ENCODE assay signal across 1 cellular context in the genomic region with DNA sequence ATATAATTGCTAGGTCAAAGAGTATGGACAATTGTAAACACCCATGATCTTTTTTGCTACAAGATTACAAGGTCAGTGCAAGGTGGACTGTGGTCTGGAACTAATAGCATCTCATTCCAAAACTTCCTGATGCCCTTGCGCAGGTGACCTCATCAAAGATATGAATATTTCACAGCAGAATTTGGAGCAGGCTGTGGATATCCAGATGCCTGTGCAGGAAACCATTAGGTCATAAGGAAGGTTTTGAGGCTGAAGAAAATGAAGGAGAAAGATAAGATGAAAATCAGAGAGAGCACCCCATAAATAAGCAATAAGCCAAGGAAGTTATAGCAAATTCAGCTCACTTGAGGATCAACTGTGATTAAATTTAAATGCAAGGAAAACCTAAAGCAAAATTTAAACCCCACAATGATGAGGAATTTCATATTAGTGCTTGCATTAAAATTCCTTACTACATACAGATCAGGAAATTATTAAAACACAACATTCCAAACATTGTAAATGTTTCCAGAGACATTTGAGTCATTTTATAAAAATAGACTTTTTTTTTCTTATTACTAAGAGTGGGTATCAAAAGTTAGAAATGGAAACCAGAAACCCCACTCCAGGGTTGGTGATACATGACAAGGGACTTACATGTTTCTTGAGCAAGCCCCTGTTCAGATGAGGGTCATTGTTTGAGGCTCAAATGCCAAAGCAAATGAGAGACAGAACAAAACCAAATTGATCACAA.
TF ChIP-seq lines count a peak whose summit lies in the region.

No MANE protein-coding gene starts in this region.

TF ChIP-seq in IMR-90, 13 proteins besides CTCF, POLR2A, EP300 and RAD21 (continued from another document):
- TF ChIP-seq, protein P1, sequence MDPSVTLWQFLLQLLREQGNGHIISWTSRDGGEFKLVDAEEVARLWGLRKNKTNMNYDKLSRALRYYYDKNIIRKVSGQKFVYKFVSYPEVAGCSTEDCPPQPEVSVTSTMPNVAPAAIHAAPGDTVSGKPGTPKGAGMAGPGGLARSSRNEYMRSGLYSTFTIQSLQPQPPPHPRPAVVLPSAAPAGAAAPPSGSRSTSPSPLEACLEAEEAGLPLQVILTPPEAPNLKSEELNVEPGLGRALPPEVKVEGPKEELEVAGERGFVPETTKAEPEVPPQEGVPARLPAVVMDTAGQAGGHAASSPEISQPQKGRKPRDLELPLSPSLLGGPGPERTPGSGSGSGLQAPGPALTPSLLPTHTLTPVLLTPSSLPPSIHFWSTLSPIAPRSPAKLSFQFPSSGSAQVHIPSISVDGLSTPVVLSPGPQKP (IDR thresholded peaks at IDR 0.05; ENCODE audit: borderline replicate concordance, low read depth, low read length): no peak
- no peak for TF ChIP-seq FOS (IDR thresholded peaks at IDR 0.05; ENCODE audit: low read depth, low read length)
- no peak for TF ChIP-seq RFX5 (IDR thresholded peaks at IDR 0.05; ENCODE audit: low read depth, low read length)
- TF ChIP-seq RCOR1 (IDR thresholded peaks at IDR 0.05; ENCODE audit: insufficient replicate concordance, low read length): no peak
- no peak for TF ChIP-seq CEBPB (IDR thresholded peaks at IDR 0.05; ENCODE audit: low read depth, low read length)
- no peak for TF ChIP-seq NFE2L2 (IDR thresholded peaks at IDR 0.05; ENCODE audit: low read depth, low read length)
- TF ChIP-seq BHLHE40 (IDR thresholded peaks at IDR 0.05; ENCODE audit: low read depth, low read length): no peak
- TF ChIP-seq SMC3 (IDR thresholded peaks at IDR 0.05; ENCODE audit: low read depth, low read length): no peak
- no peak for TF ChIP-seq MXI1 (IDR thresholded peaks at IDR 0.05; ENCODE audit: borderline replicate concordance, low read depth, low read length)
